In genomic region chr3:65888980-65889706, GRCh38 we compare ENCODE assay signal across 9 cellular contexts.
DNase-seq lines count a peak whose midpoint lies in the region; ATAC-seq and TF ChIP-seq lines count a peak whose summit lies in the region.
"Had no signal": no experiment of that assay in that cellular context is flagged by ENCODE, and none has a peak within 500 bp of the region (broad histone marks: within the 10 kb centered on the region; RNA-seq: fewer than 3 reads in every experiment).

No MANE protein-coding gene starts in this region.

- no peak for TF ChIP-seq CTCF in adrenal gland (IDR thresholded peaks at IDR 0.05)
- no peak for TF ChIP-seq CTCF in smooth muscle cell (IDR thresholded peaks at IDR 0.05; ENCODE audit: borderline replicate concordance, insufficient read depth, poor library complexity, severe bottlenecking)

- ATAC-seq in GM21528 (IDR thresholded peaks at IDR 0.05; ENCODE audit: low FRiP score, unreplicated experiment), result no peak

- H3K27me3 ChIP-seq in adrenal gland (no peaks in the 10 kb centered on the region), smooth muscle cell (ENCODE audit: low read depth) (no peaks in the 10 kb centered on the region)

- H3K79me2 ChIP-seq in smooth muscle cell (ENCODE audit: low read depth), result peaks cover 24% of the 10 kb centered on the region

- peaks cover 9% of the 10 kb centered on the region for H3F3A ChIP-seq in smooth muscle cell (ENCODE audit: low read depth)

- H2AFZ ChIP-seq in smooth muscle cell (ENCODE audit: low read depth), result no peak overlapping the region

- TF ChIP-seq POLR2A in adrenal gland (IDR thresholded peaks at IDR 0.05), result peak in 1 of 2 donors; percentile 15

- H3K27ac ChIP-seq in adrenal gland, result peak overlapping the region in 1 of 5 donors; percentile 57
- H3K27ac ChIP-seq in smooth muscle cell (ENCODE audit: low read depth), result peak overlapping the region; percentile 76

- no peak overlapping the region for H3K4me3 ChIP-seq in adrenal gland
- no peak overlapping the region for H3K4me3 ChIP-seq in smooth muscle cell

- intact Hi-C loops in adrenal gland (cut with DNase I), result no loop called here

- peaks cover 15% of the 10 kb centered on the region for H4K20me1 ChIP-seq in smooth muscle cell (ENCODE audit: low read depth)

- WGBS in adrenal gland, 4 donors, result 45 to 53% (median 50%) methylated on average over 4 of the region's 4 CpGs
- 13% methylated on average over 4 of the region's 4 CpGs for WGBS in smooth muscle cell (ENCODE audit: low lambda C conversion rate)

- H3K9ac ChIP-seq in smooth muscle cell (ENCODE audit: low read depth), result no peak overlapping the region

- peaks cover 0 to 9% of the 10 kb centered on the region in 2 donors for H3K4me1 ChIP-seq in adrenal gland (replicated peaks in 1 of 2)
- H3K4me1 ChIP-seq in smooth muscle cell (ENCODE audit: low read depth), result peaks cover 9% of the 10 kb centered on the region

- DNase-seq in H4 (ENCODE audit: low spot score) (peak; percentile 55), adrenal gland (peak in 4 of 7 donors; percentile 29 to 54 (median 44)), glomerular visceral epithelial cell (ENCODE audit: extremely low spot score) (peak; percentile 69), smooth muscle cell (lab: John Stamatoyannopoulos, UW; ENCODE audit: unreplicated experiment) (no peak), NCI-H69 (lab: John Stamatoyannopoulos, UW) (no peak), mucosa of gallbladder (ENCODE audit: low spot score) (no peak)
- DNase-seq in stimulated activated CD4-positive, alpha-beta T cell treated with anti-CD3 and anti-CD28 coated beads, Interleukin-4, amount 100 ng/mL, for 1 hour, result no peak
- DNase-seq: activated CD8-positive, alpha-beta memory T cell treated with anti-CD3 and anti-CD28 coated beads, Interleukin-2, amount 50 U/mL, for 4 hours had no signal

- peak overlapping the region; percentile 67 for H3K4me2 ChIP-seq in smooth muscle cell

- H3K9me3 ChIP-seq in adrenal gland (replicated peaks in 1 of 3) (no peaks in the 10 kb centered on the region), smooth muscle cell (replicated peaks; ENCODE audit: low read depth) (no peaks in the 10 kb centered on the region)

- H3K36me3 ChIP-seq in adrenal gland (replicated peaks in 1 of 2) (no peaks in the 10 kb centered on the region), smooth muscle cell (ENCODE audit: low read depth) (no peaks in the 10 kb centered on the region)

Comparison
In these comparisons a context has a peak if more than half of its experiments do, and no peak if none do; other contexts are left out.
1. DNase-seq: peak in H4 (single experiment), adrenal gland (4 of 7) and glomerular visceral epithelial cell (single experiment); none in smooth muscle cell (single experiment), NCI-H69 (single experiment), stimulated activated CD4-positive, alpha-beta T cell treated with anti-CD3 and anti-CD28 coated beads, Interleukin-4, amount 100 ng/mL, for 1 hour (single experiment) and mucosa of gallbladder (single experiment).